In genomic region chr15:88645171-88646087, GRCh38 we compare ENCODE assay signal across 1 cellular context.
TF ChIP-seq lines count a peak whose summit lies in the region.

No MANE protein-coding gene starts in this region.

TF ChIP-seq in SK-N-SH treated with all-trans-retinoic acid at 6 μM for 48 hours, 23 proteins besides CTCF, POLR2A, EP300 and RAD21 (continued from another document):
- TF ChIP-seq CSRNP3 (CRISPR knock-in tag; IDR thresholded peaks at IDR 0.05), result no peak
- no peak for TF ChIP-seq POU6F1 (CRISPR knock-in tag; IDR thresholded peaks at IDR 0.05; ENCODE audit: borderline replicate concordance, low read depth)
- TF ChIP-seq TOX (CRISPR knock-in tag; IDR thresholded peaks at IDR 0.05; ENCODE audit: borderline replicate concordance), result no peak
- no peak for TF ChIP-seq ZNF70 (CRISPR knock-in tag; IDR thresholded peaks at IDR 0.05)
- no peak for TF ChIP-seq BACH2 (CRISPR knock-in tag; IDR thresholded peaks at IDR 0.05; ENCODE audit: borderline replicate concordance)
TF ChIP-seq in SK-N-SH treated with all-trans-retinoic acid at 6 μM for 48 hours: peak in this region for 0.
